31 cellular contexts compared by ENCODE assay signal in the genomic region with DNA sequence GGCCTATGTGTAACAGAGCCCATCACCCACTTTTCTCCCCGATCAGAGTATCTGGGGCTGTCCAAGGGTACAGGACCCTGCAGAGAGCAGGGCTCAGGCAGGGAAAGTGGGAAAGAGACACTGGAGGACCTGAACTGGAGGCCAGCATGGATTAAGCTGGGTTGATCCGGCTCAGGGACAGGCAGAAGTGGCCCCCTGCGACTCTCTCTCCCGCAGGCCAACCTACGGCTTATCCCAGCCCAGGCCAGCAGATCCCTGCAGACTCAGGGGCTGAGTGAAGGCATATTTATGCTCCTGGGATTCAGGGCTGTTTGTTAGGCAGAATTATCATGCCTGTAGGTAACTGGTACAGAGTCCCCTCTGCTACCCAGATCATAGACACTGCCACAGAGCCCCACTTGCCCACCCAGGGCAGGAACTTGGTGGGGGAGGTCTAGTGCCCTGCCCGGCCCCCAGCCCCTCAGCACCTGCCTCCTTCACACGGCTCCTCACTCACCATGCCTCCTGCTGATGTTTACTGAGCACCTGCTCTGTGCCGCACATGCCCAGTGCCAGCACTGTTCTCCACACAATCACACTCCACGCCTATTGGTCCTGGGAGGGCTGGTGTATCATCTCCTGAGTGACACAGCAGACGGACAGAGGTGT.
"Had no signal": no experiment of that assay in that cellular context is flagged by ENCODE, and none has a peak within 500 bp of the region (broad histone marks: within the 10 kb centered on the region; RNA-seq: fewer than 3 reads in every experiment).

No MANE protein-coding gene starts in this region.

- H3K4me1 Mint-ChIP-seq: activated CD4-positive, alpha-beta T cell treated with anti-CD3 and anti-CD28 coated beads for 36 hours; activated CD4-positive, alpha-beta T cell treated with anti-CD3 and anti-CD28 coated beads, Interleukin-2, amount 10 ng/mL, durations not matched to agents 7 days and 5 days had no signal

- ATAC-seq: activated CD4-positive, alpha-beta T cell treated with anti-CD3 and anti-CD28 coated beads for 36 hours; activated CD4-positive, CD25-positive, alpha-beta regulatory T cell treated with anti-CD3 and anti-CD28 coated beads, Interleukin-2, amount 50 U/mL, for 24 hours; activated CD8-positive, alpha-beta T cell treated with anti-CD3 and anti-CD28 coated beads, Interleukin-2, amount 10 ng/mL, durations not matched to agents 7 days and 5 days; activated naive CD4-positive, alpha-beta T cell treated with anti-CD3 and anti-CD28 coated beads, Interleukin-2, amount 50 U/mL, for 72 hours; body of pancreas; Panc1; WTC11 had no signal

- H3K4me3 ChIP-seq: adrenal gland, body of pancreas, breast epithelium, SJCRH30, SK-N-MC had no signal

- H3K9me3 ChIP-seq: adrenal gland, SJCRH30 had no signal

- H3K36me3 ChIP-seq: adrenal gland, breast epithelium, SJCRH30 had no signal

- H3K27ac ChIP-seq: adrenal gland, body of pancreas, breast epithelium, SJCRH30, SK-N-MC had no signal

- DNase-seq: activated CD4-positive, alpha-beta T cell treated with anti-CD3 and anti-CD28 coated beads for 36 hours; activated CD4-positive, alpha-beta T cell treated with anti-CD3 and anti-CD28 coated beads, Interleukin-2, amount 10 ng/mL, durations not matched to agents 7 days and 5 days; activated CD4-positive, alpha-beta T cell treated with anti-CD3 and anti-CD28 coated beads, Interleukin-2, amount 50 U/mL, for 48 hours; activated CD8-positive, alpha-beta T cell treated with anti-CD3 and anti-CD28 coated beads, Interleukin-2, amount 10 ng/mL, durations not matched to agents 7 days and 5 days; activated gamma-delta T cell treated with Interleukin-2 at 50 U/mL for 16 hours; activated naive CD4-positive, alpha-beta T cell treated with anti-CD3 and anti-CD28 coated beads for 36 hours; activated T-cell treated with anti-CD3 and anti-CD28 coated beads, Interleukin-2, amount 50 U/mL, for 24 hours; adrenal gland; body of pancreas; cerebellar nuclear complex; NCI-H1092 treated with DMSO at 0.1 percent for 48 hours; NCI-H146; NCI-H187 treated with DMSO at 0.1 percent for 48 hours; NCI-H2081; NCI-H2171 treated with DMSO at 0.1 percent for 48 hours; NCI-H2227 treated with DMSO at 0.1 percent for 48 hours; NCI-H524 treated with DMSO at 0.1 percent for 48 hours; NCI-H774; SHP77; SJCRH30 had no signal

- H3K27ac Mint-ChIP-seq: activated CD4-positive, alpha-beta T cell treated with anti-CD3 and anti-CD28 coated beads for 36 hours; activated CD4-positive, alpha-beta T cell treated with anti-CD3 and anti-CD28 coated beads, Interleukin-2, amount 10 ng/mL, durations not matched to agents 7 days and 5 days; activated CD8-positive, alpha-beta T cell treated with anti-CD3 and anti-CD28 coated beads, Interleukin-2, amount 10 ng/mL, durations not matched to agents 7 days and 5 days; activated naive CD4-positive, alpha-beta T cell treated with anti-CD3 and anti-CD28 coated beads for 36 hours; activated naive CD4-positive, alpha-beta T cell treated with anti-CD3 and anti-CD28 coated beads, Interleukin-2, amount 50 U/mL, for 72 hours; activated T-cell treated with anti-CD3 and anti-CD28 coated beads, Interleukin-2, amount 50 U/mL, for 24 hours; activated T-helper 1 cell treated with anti-CD3 and anti-CD28 coated beads, Interleukin-12 subunit alpha, Interleukin-12 subunit beta, Interleukin-2, Interleukin-4 antibody, amounts not matched to agents 30 ng/mL and 10 ng/mL and 1 ng/mL, durations not matched to agents 14 hours and 24 hours and 36 hours; T-helper 1 cell treated with Interleukin-12 subunit alpha and Interleukin-12 subunit beta and Interleukin-4 antibody, amounts not matched to agents 30 μg/mL and 1 μg/mL, for 36 hours; T-helper 2 cell treated with Interferon-gamma antibody and Interleukin-4, amounts not matched to agents 5 μg/mL and 100 μg/mL, for 36 hours; WTC11 had no signal

- H3K4me1 ChIP-seq: adrenal gland, body of pancreas, breast epithelium had no signal

- H3K4me3 Mint-ChIP-seq: activated CD4-positive, alpha-beta T cell treated with anti-CD3 and anti-CD28 coated beads for 36 hours; activated CD4-positive, alpha-beta T cell treated with anti-CD3 and anti-CD28 coated beads, Interleukin-2, amount 10 ng/mL, durations not matched to agents 7 days and 5 days; activated CD8-positive, alpha-beta T cell treated with anti-CD3 and anti-CD28 coated beads, Interleukin-2, amount 10 ng/mL, durations not matched to agents 7 days and 5 days; activated naive CD4-positive, alpha-beta T cell treated with anti-CD3 and anti-CD28 coated beads for 36 hours; activated T-cell treated with anti-CD3 and anti-CD28 coated beads, Interleukin-2, amount 50 U/mL, for 24 hours; activated T-helper 1 cell treated with anti-CD3 and anti-CD28 coated beads, Interleukin-12 subunit alpha, Interleukin-12 subunit beta, Interleukin-2, Interleukin-4 antibody, amounts not matched to agents 30 ng/mL and 10 ng/mL and 1 ng/mL, durations not matched to agents 14 hours and 24 hours and 36 hours; T-helper 1 cell treated with Interleukin-12 subunit alpha and Interleukin-12 subunit beta and Interleukin-4 antibody, amounts not matched to agents 30 μg/mL and 1 μg/mL, for 36 hours; T-helper 2 cell treated with Interferon-gamma antibody and Interleukin-4, amounts not matched to agents 5 μg/mL and 100 μg/mL, for 36 hours; WTC11 had no signal

- FAIRE-seq: astrocyte, TTC549 had no signal

- H3K9me3 Mint-ChIP-seq: activated T-helper 1 cell treated with anti-CD3 and anti-CD28 coated beads, Interleukin-12 subunit alpha, Interleukin-12 subunit beta, Interleukin-2, Interleukin-4 antibody, amounts not matched to agents 30 ng/mL and 10 ng/mL and 1 ng/mL, durations not matched to agents 14 hours and 24 hours and 36 hours; T-helper 1 cell treated with Interleukin-12 subunit alpha and Interleukin-12 subunit beta and Interleukin-4 antibody, amounts not matched to agents 30 μg/mL and 1 μg/mL, for 36 hours; T-helper 2 cell treated with Interferon-gamma antibody and Interleukin-4, amounts not matched to agents 5 μg/mL and 100 μg/mL, for 36 hours had no signal

- H3K36me3 Mint-ChIP-seq: activated naive CD4-positive, alpha-beta T cell treated with anti-CD3 and anti-CD28 coated beads, Interleukin-2, amount 50 U/mL, for 72 hours had no signal
